ENCODE assay signal across 8 cellular contexts in genomic region chr2:69305712-69306611, GRCh38.
A peak's percentile ranks its signal among the peaks of the same experiment; 100 is the strongest.
DNase-seq lines count a peak whose midpoint lies in the region; ATAC-seq and TF ChIP-seq lines count a peak whose summit lies in the region.

No MANE protein-coding gene starts in this region.

- H3K4me1 ChIP-seq in ES-I3 (ENCODE audit: insufficient read depth, low read length) (0 out of 2 replicates have a peak, but pooled peaks cover 4% of the 10 kb centered on the region), cardiac muscle cell (ENCODE audit: low read depth) (no peaks in the 10 kb centered on the region)

- TF ChIP-seq CTCF in cardiac muscle cell (IDR thresholded peaks at IDR 0.05; ENCODE audit: low read depth, low read length): no peak

- no peak for DNase-seq in SK-N-MC (ENCODE audit: low read depth, low spot score)
- DNase-seq in cardiac muscle cell (ENCODE audit: low read depth in 1 of 2, low spot score in 1 of 2): peak in 1 of 2 donors; percentile 57
- peak; percentile 63 for DNase-seq in retina
- DNase-seq in stimulated activated CD4-positive, alpha-beta T cell treated with anti-CD3 and anti-CD28 coated beads, Interleukin-1b, Interleukin-23, amount 100 ng/mL, for 48 hours: no peak
- no peak for DNase-seq in NK-92 (lab: John Stamatoyannopoulos, UW; ENCODE audit: unreplicated experiment)

- H3K4me3 ChIP-seq in SK-N-MC (peak overlapping the region; percentile 87), cardiac muscle cell (peak overlapping the region; percentile 40)

- ATAC-seq in HG02973 (IDR thresholded peaks at IDR 0.05; ENCODE audit: unreplicated experiment): no peak
- ATAC-seq in GM18870 (IDR thresholded peaks at IDR 0.05; ENCODE audit: unreplicated experiment): no peak

- H3K27ac ChIP-seq in SK-N-MC (no peak overlapping the region), cardiac muscle cell (no peak overlapping the region)

- H3K36me3 ChIP-seq in ES-I3 (ENCODE audit: insufficient read depth, low read length) (peaks cover 3% of the 10 kb centered on the region; the same call in 1 of the 2 replicates), SK-N-MC (ENCODE audit: insufficient read depth, low read length) (no peaks in the 10 kb centered on the region), cardiac muscle cell (no peaks in the 10 kb centered on the region)

- H3K27me3 ChIP-seq in cardiac muscle cell: peaks cover 33% of the 10 kb centered on the region

- H3K9me3 ChIP-seq in ES-I3 (ENCODE audit: control insufficient read depth, insufficient read depth, low read length) (no peaks in the 10 kb centered on the region), SK-N-MC (ENCODE audit: low read depth, low read length) (no peaks in the 10 kb centered on the region), cardiac muscle cell (ENCODE audit: low read depth) (no peaks in the 10 kb centered on the region)

- H3K9ac ChIP-seq in ES-I3 (ENCODE audit: low read depth, low read length): peak overlapping the region; percentile 64; the same call in 1 of the 2 replicates
- no peak overlapping the region for H3K9ac ChIP-seq in SK-N-MC (ENCODE audit: insufficient read length)
